ENCODE assay signal across 22 cellular contexts in the genomic region with DNA sequence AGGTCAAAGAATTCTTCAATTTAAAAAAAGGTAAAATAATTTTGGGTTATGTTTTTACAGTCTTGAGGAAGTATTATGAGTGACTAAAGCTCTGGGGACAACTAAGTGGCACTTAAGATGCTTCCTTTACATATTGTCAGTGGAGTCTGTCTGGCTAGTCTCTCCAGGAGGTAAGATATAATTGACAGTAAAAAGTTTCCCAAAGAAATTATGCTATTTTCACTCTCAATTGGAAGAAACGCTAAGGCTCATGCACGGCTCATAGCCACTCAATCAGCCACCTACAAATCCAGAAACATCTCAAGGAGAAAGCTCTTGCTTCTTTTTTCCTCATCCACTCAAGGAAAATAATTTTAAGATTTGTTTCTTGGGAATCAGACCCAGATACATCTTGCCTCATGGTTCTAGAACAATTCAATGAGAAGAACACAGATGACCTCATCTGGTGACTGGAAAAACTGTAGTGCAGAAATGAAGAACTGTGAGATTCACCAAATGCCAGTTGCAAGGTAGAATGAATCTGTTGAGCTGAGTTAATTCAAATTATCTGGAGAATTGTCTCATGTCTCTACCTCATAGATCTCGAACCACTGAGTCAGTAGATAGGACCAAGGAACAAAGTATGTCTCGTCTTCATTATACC.
A peak's percentile ranks its signal among the peaks of the same experiment; 100 is the strongest.
DNase-seq lines count a peak whose midpoint lies in the region; FAIRE-seq and TF ChIP-seq lines count a peak whose summit lies in the region.
"Had no signal": no experiment of that assay in that cellular context is flagged by ENCODE, and none has a peak within 500 bp of the region (broad histone marks: within the 10 kb centered on the region; RNA-seq: fewer than 3 reads in every experiment).

No MANE protein-coding gene starts in this region.

- peaks cover 45% of the 10 kb centered on the region for H3K4me1 ChIP-seq in Loucy (ENCODE audit: insufficient read depth, low read length, poor library complexity, severe bottlenecking)
- H3K4me1 ChIP-seq in mesenchymal stem cell (ENCODE audit: control insufficient read depth, insufficient read depth, low read depth, low read length) = peaks cover 2% of the 10 kb centered on the region
- no peaks in the 10 kb centered on the region for H3K4me1 ChIP-seq in small intestine (ENCODE audit: control insufficient read depth in 2 of 2, insufficient read depth in 1 of 2, low read depth in 1 of 2, low read length in 1 of 2)
- H3K4me1 ChIP-seq: gastrocnemius medialis had no signal

- no peak overlapping the region for H2AFZ ChIP-seq in Loucy (ENCODE audit: low read length)
- H2AFZ ChIP-seq in mesenchymal stem cell (ENCODE audit: low read depth, low read length) = no peak overlapping the region

- H3K36me3 ChIP-seq in Loucy (ENCODE audit: insufficient read depth, low read length) = no peaks in the 10 kb centered on the region
- no peaks in the 10 kb centered on the region for H3K36me3 ChIP-seq in mesenchymal stem cell (ENCODE audit: control insufficient read depth in 1 of 2, insufficient read depth in 2 of 2, low read depth in 1 of 2, low read length in 2 of 2)
- H3K36me3 ChIP-seq in small intestine (ENCODE audit: control insufficient read depth in 2 of 2, insufficient read depth in 2 of 2, low read length in 2 of 2) = no peaks in the 10 kb centered on the region
- H3K36me3 ChIP-seq: BLaER1, gastrocnemius medialis had no signal

- H3K23ac ChIP-seq in mesenchymal stem cell (ENCODE audit: low read length in 2 of 2) = no peak overlapping the region

- no peak overlapping the region for H2BK120ac ChIP-seq in mesenchymal stem cell (ENCODE audit: low read depth, low read length)

- no peak overlapping the region for H2AK5ac ChIP-seq in mesenchymal stem cell (ENCODE audit: low read length, severe bottlenecking)

- H3K79me2 ChIP-seq in Loucy (ENCODE audit: insufficient read depth, low read length) = no peaks in the 10 kb centered on the region

- no peak overlapping the region for H3K14ac ChIP-seq in mesenchymal stem cell (ENCODE audit: low read length in 2 of 2)

- H3K79me1 ChIP-seq in mesenchymal stem cell (replicated peaks; ENCODE audit: low read length, poor library complexity, severe bottlenecking) = no peaks in the 10 kb centered on the region

- no peak overlapping the region for H3K4me2 ChIP-seq in Loucy (ENCODE audit: low read depth, low read length, poor library complexity, severe bottlenecking)
- H3K4me2 ChIP-seq in mesenchymal stem cell (ENCODE audit: low read length, poor library complexity, severe bottlenecking) = no peak overlapping the region
- H3K4me2 ChIP-seq: BLaER1 had no signal

- peak; percentile 37 for TF ChIP-seq CTCF in AG09319 (IDR thresholded peaks at IDR 0.05; ENCODE audit: low read depth, low read length)
- peak; percentile 28; the same call in 1 of the 2 replicates for TF ChIP-seq CTCF in Loucy (conservative IDR thresholded peaks at IDR 0.05; ENCODE audit: low read length)
- TF ChIP-seq CTCF in choroid plexus epithelial cell (conservative IDR thresholded peaks at IDR 0.05; ENCODE audit: low read depth, low read length) = peak; percentile 24

- H2BK12ac ChIP-seq in mesenchymal stem cell (ENCODE audit: low read length in 2 of 2) = no peak overlapping the region

- H3K4ac ChIP-seq in mesenchymal stem cell (ENCODE audit: low read depth in 1 of 2, low read length in 2 of 2) = no peak overlapping the region

- 87% methylated on average over 4 of the region's 4 CpGs for WGBS in mesenchymal stem cell
- 72 to 82% (median 81%) methylated on average over 4 of the region's 4 CpGs for WGBS in small intestine, 3 donors

- no peak overlapping the region for H2BK5ac ChIP-seq in mesenchymal stem cell (ENCODE audit: low read depth, low read length, poor library complexity, severe bottlenecking)

- no peak overlapping the region for H3K18ac ChIP-seq in mesenchymal stem cell (ENCODE audit: low read depth in 1 of 2, low read length in 2 of 2)

- no peak overlapping the region for H4K91ac ChIP-seq in mesenchymal stem cell (ENCODE audit: low read length)

- H4K20me1 ChIP-seq in Loucy (ENCODE audit: insufficient read depth, low read length, poor library complexity, severe bottlenecking) = no peaks in the 10 kb centered on the region
- H4K20me1 ChIP-seq: BLaER1 had no signal

- intact Hi-C loops in head of caudate nucleus (cut with DNase I) = no loop called here

- DNase-seq in AG09319 (ENCODE audit: extremely low read depth, low read depth) (no peak), choroid plexus epithelial cell (ENCODE audit: low read depth) (peak; percentile 38), mesenchymal stem cell (peak; percentile 11), head of caudate nucleus (no peak), urothelium cell line (ENCODE audit: low spot score) (no peak), small intestine (no peak), substantia nigra (lab: John Stamatoyannopoulos, UW) (no peak)
- DNase-seq: activated B cell treated with CpG ODN at 0.5 μM for 24 hours; activated CD8-positive, alpha-beta memory T cell treated with anti-CD3 and anti-CD28 coated beads for 24 hours; activated effector memory CD4-positive, alpha-beta T cell treated with Interleukin-2 at 50 U/mL for 16 hours; DMS153; gastrocnemius medialis; H7; immature natural killer cell; KBM-7; NCI-H1417 treated with DMSO at 0.1 percent for 48 hours; NCI-H345; stimulated activated CD4-positive, alpha-beta T cell treated with anti-CD3 and anti-CD28 coated beads, Interleukin-4, amount 100 ng/mL, for 24 hours had no signal

- FAIRE-seq in urothelium cell line (lab: Jason Lieb, UNC) (no peak), small intestine (lab: Jason Lieb, UNC) (no peak)
- FAIRE-seq: astrocyte had no signal

- H3K27me3 ChIP-seq in Loucy (ENCODE audit: insufficient read depth, low read length, poor library complexity, severe bottlenecking) (no peaks in the 10 kb centered on the region), mesenchymal stem cell (ENCODE audit: control insufficient read depth in 1 of 2, insufficient read depth in 1 of 2, low read length in 2 of 2) (no peaks in the 10 kb centered on the region), small intestine (ENCODE audit: control insufficient read depth in 2 of 2, insufficient read depth in 2 of 2, low read length in 2 of 2) (no peaks in the 10 kb centered on the region)
- H3K27me3 ChIP-seq: BLaER1, gastrocnemius medialis had no signal

- H3K4me3 ChIP-seq in Loucy (ENCODE audit: low read length, poor library complexity, severe bottlenecking) (no peak overlapping the region), choroid plexus epithelial cell (ENCODE audit: low read depth, low read length) (no peak overlapping the region), mesenchymal stem cell (ENCODE audit: insufficient read depth in 1 of 2, low read depth in 1 of 2, low read length in 2 of 2) (no peak overlapping the region), small intestine (ENCODE audit: low read depth in 1 of 2, low read length in 2 of 2) (no peak overlapping the region)
- H3K4me3 ChIP-seq: BLaER1, gastrocnemius medialis, lung had no signal

- H3K27ac ChIP-seq in mesenchymal stem cell (ENCODE audit: low read length, poor library complexity, severe bottlenecking) (no peak overlapping the region), small intestine (ENCODE audit: low read depth in 1 of 2, low read length in 1 of 2) (no peak overlapping the region), substantia nigra (ENCODE audit: low read depth, low read length, poor library complexity, severe bottlenecking) (no peak overlapping the region)
- H3K27ac ChIP-seq: BLaER1, gastrocnemius medialis had no signal

- H3K9me2 ChIP-seq in Loucy (replicated peaks; ENCODE audit: low read depth, low read length) = no peaks in the 10 kb centered on the region

- H2BK15ac ChIP-seq in mesenchymal stem cell (ENCODE audit: low read depth, poor library complexity, severe bottlenecking) = no peak overlapping the region

- H3K9me3 ChIP-seq in Loucy (ENCODE audit: insufficient read depth, low read depth, low read length) (no peaks in the 10 kb centered on the region), mesenchymal stem cell (ENCODE audit: control insufficient read depth, low read length) (no peaks in the 10 kb centered on the region), small intestine (ENCODE audit: control insufficient read depth, low read depth) (no peaks in the 10 kb centered on the region)
- H3K9me3 ChIP-seq: BLaER1, gastrocnemius medialis had no signal

- H3K9ac ChIP-seq in Loucy (ENCODE audit: low read depth, low read length, poor library complexity, severe bottlenecking) (no peak overlapping the region), mesenchymal stem cell (ENCODE audit: low read length) (no peak overlapping the region)
- H3K9ac ChIP-seq: BLaER1 had no signal

- no peaks in the 10 kb centered on the region for H3F3A ChIP-seq in Loucy (ENCODE audit: low read depth)

- H4K8ac ChIP-seq in mesenchymal stem cell (ENCODE audit: low read length) = no peak overlapping the region

Comparison
In these comparisons a context has a peak if more than half of its experiments do, and no peak if none do; other contexts are left out.
1. DNase-seq: peak in choroid plexus epithelial cell (single experiment) and mesenchymal stem cell (single experiment); none in AG09319 (single experiment), head of caudate nucleus (0 of 42), urothelium cell line (single experiment), small intestine (single experiment) and substantia nigra (0 of 49).
2. Peak in every context shown above with its lines, with median percentiles within 50 percentile points of each other: CTCF ChIP-seq.